Comparison of ENCODE assay signal across 8 cellular contexts in genomic region chr16:83699817-83700216, GRCh38.
"Had no signal": no experiment of that assay in that cellular context is flagged by ENCODE, and none has a peak within 500 bp of the region (broad histone marks: within the 10 kb centered on the region; RNA-seq: fewer than 3 reads in every experiment).

No MANE protein-coding gene starts in this region.

- ATAC-seq: GM12878 had no signal

- DNase-seq: GDM1, GF-D8 had no signal

- H3K4me3 ChIP-seq: GM12878 had no signal

- FAIRE-seq: G401.6, GM12878, GM12891, GM12892, GM18507, GM19239 had no signal
